Comparison of ENCODE assay signal across 18 cellular contexts in the genomic region with DNA sequence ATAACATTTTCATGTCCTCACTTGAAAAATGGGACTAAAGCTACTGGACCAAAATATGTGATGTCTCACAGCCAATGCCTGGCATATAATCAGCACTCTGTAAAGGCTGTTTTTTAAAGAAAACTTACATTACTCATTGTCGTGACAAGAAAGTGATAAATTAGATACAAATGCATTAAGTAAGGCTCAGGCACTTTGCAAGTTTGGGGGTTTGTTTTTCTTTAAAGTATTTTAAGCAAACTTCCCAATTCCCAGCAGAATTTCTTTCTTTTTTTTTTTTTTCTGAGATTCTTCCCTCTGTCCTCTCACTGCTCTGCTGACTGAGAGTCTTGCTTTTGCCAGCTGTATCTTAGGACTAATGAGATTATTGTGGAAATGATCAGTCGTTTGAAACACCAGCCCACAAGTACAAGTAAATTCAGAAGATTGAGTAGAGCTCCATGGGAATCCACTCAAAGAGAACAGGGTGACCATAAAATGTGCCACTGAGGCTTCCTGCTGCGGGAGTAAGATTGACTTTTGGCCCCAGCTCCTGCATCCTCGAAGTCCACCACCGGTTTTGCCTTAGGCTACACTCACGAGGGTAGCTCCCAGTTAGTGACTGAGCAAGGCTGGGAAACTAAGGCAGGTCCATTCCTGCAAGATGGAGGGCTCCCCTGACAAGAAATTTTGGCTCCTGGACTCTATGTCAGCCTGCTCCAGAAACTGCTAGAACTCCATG.
"Had no signal": no experiment of that assay in that cellular context is flagged by ENCODE, and none has a peak within 500 bp of the region (broad histone marks: within the 10 kb centered on the region; RNA-seq: fewer than 3 reads in every experiment).

No MANE protein-coding gene starts in this region.

- H3K27me3 Mint-ChIP-seq: activated naive CD8-positive, alpha-beta T cell treated with anti-CD3 and anti-CD28 coated beads, Interleukin-2, amount 50 U/mL, for 24 hours; stimulated activated naive CD8-positive, alpha-beta T cell treated with anti-CD3 and anti-CD28 coated beads, Interleukin-15, Interleukin-2, amounts not matched to agents 100 ng/mL and 50 ng/mL, for 24 hours; type B pancreatic cell had no signal

- H3K4me3 Mint-ChIP-seq: activated CD8-positive, alpha-beta T cell treated with anti-CD3 and anti-CD28 coated beads, Interleukin-2, amount 10 ng/mL, durations not matched to agents 7 days and 5 days; activated naive CD4-positive, alpha-beta T cell treated with anti-CD3 and anti-CD28 coated beads for 36 hours; activated naive CD8-positive, alpha-beta T cell treated with anti-CD3 and anti-CD28 coated beads, Interleukin-2, amount 50 U/mL, for 24 hours; activated T-cell treated with anti-CD3 and anti-CD28 coated beads, Interleukin-2, amount 50 U/mL, for 4 hours; effector memory CD8-positive, alpha-beta T cell; neural crest cell; stimulated activated naive CD8-positive, alpha-beta T cell treated with anti-CD3 and anti-CD28 coated beads, Interleukin-15, Interleukin-2, amounts not matched to agents 100 ng/mL and 50 ng/mL, for 24 hours; T-cell; type B pancreatic cell had no signal

- H3K36me3 Mint-ChIP-seq: T-cell had no signal

- H3K27me3 ChIP-seq: right atrium auricular region had no signal

- H3K9me3 Mint-ChIP-seq: activated naive CD4-positive, alpha-beta T cell treated with anti-CD3 and anti-CD28 coated beads for 36 hours; activated naive CD8-positive, alpha-beta T cell treated with anti-CD3 and anti-CD28 coated beads, Interleukin-2, amount 50 U/mL, for 24 hours; activated T-cell treated with anti-CD3 and anti-CD28 coated beads, Interleukin-2, amount 50 U/mL, for 4 hours; effector memory CD8-positive, alpha-beta T cell; neural crest cell; stimulated activated naive CD8-positive, alpha-beta T cell treated with anti-CD3 and anti-CD28 coated beads, Interleukin-15, Interleukin-2, amounts not matched to agents 100 ng/mL and 50 ng/mL, for 24 hours; T-cell had no signal

- H3K4me3 ChIP-seq: prostate gland, right atrium auricular region had no signal

- H3K36me3 ChIP-seq: prostate gland had no signal

- H3K4me1 Mint-ChIP-seq: activated naive CD8-positive, alpha-beta T cell treated with anti-CD3 and anti-CD28 coated beads, Interleukin-2, amount 50 U/mL, for 24 hours; T-cell had no signal

- H3K4me1 ChIP-seq: prostate gland had no signal

- H3K9me3 ChIP-seq: prostate gland, right atrium auricular region had no signal

- H3K27ac ChIP-seq: prostate gland, right atrium auricular region had no signal

- H3K27ac Mint-ChIP-seq: activated CD8-positive, alpha-beta T cell treated with anti-CD3 and anti-CD28 coated beads, Interleukin-2, amount 10 ng/mL, durations not matched to agents 7 days and 5 days; activated naive CD4-positive, alpha-beta T cell treated with anti-CD3 and anti-CD28 coated beads for 36 hours; activated naive CD8-positive, alpha-beta T cell treated with anti-CD3 and anti-CD28 coated beads, Interleukin-2, amount 50 U/mL, for 24 hours; effector memory CD8-positive, alpha-beta T cell; stimulated activated naive CD8-positive, alpha-beta T cell treated with anti-CD3 and anti-CD28 coated beads, Interleukin-15, Interleukin-2, amounts not matched to agents 100 ng/mL and 50 ng/mL, for 24 hours; T-cell; type B pancreatic cell had no signal

- DNase-seq: activated CD4-positive, alpha-beta T cell treated with anti-CD3 and anti-CD28 coated beads for 48 hours; activated CD4-positive, CD25-positive, alpha-beta regulatory T cell; activated CD8-positive, alpha-beta T cell treated with anti-CD3 and anti-CD28 coated beads, Interleukin-2, amount 10 ng/mL, durations not matched to agents 7 days and 5 days; activated naive CD4-positive, alpha-beta T cell treated with anti-CD3 and anti-CD28 coated beads for 36 hours; activated naive CD8-positive, alpha-beta T cell treated with anti-CD3 and anti-CD28 coated beads, Interleukin-2, amount 50 U/mL, for 24 hours; activated T-cell treated with anti-CD3 and anti-CD28 coated beads, Interleukin-2, amount 50 U/mL, for 4 hours; aorta; dermis blood vessel endothelial cell; effector memory CD8-positive, alpha-beta T cell; left ventricle myocardium superior; stimulated activated CD4-positive, alpha-beta T cell treated with anti-CD3 and anti-CD28 coated beads, Interleukin-12 subunit alpha, Interleukin-12 subunit beta, amount 100 ng/mL, for 4 hours; stimulated activated CD4-positive, alpha-beta T cell treated with anti-CD3 and anti-CD28 coated beads, Interleukin-2, amount 100 ng/mL, for 24 hours; T-cell had no signal
